Comparison of ENCODE assay signal across 11 cellular contexts in the genomic region with DNA sequence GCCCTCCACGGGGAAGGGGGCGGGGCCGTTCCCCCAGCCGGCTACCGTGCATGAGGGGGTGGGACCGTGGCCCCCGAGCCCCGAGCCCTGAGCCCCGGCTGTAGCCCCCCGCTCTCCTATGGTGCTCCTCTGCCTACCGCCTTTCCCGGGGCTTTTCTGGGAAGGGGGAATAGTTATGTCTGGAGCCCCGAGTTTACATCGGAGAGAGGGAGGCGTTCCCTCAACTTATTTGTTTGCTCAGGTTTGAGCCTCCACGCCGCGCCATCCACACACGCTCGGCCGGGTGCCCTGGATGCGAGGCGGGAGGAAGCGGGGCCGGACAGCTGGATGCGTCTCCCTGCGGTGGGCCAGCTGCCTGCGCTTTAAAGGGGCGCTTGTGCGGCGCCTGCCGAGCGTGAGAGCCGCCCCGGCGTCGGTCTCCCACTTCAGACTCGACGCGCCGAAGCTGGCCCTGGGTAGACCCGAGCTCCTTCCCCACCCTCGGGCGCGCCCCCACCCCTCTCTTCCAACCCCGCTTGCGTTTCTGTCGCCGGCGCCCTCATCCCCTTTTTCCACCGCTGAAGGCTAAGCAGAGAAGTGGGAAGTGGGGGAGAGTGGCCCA. TPM values are rescaled to one million over a fixed set of nuclear protein-coding genes. Genes with fewer than 3 reads are reported as not detected.
DNase-seq lines count a peak whose midpoint lies in the region; ATAC-seq and TF ChIP-seq lines count a peak whose summit lies in the region.
"Had no signal": no experiment of that assay in that cellular context is flagged by ENCODE, and none has a peak within 500 bp of the region (broad histone marks: within the 10 kb centered on the region; RNA-seq: fewer than 3 reads in every experiment).

No MANE protein-coding gene starts in this region.

- H3K9me3 ChIP-seq in heart right ventricle: no peaks in the 10 kb centered on the region
- H3K9me3 ChIP-seq: BLaER1 treated with 17β-estradiol and CSF1 and Interleukin-3, amounts not matched to agents 10 nM and 100 nM had no signal

- H3K4me3 ChIP-seq in heart right ventricle: peak overlapping the region in 9 of 10 donors; percentile 29 to 53 (median 39)
- peak overlapping the region; percentile 28 for H3K4me3 ChIP-seq in fibroblast of pulmonary artery (replicated peaks; ENCODE audit: low read depth, low read length)
- H3K4me3 ChIP-seq: BLaER1 treated with 17β-estradiol and CSF1 and Interleukin-3, amounts not matched to agents 10 nM and 100 nM; GM12878 had no signal

- H3K27ac ChIP-seq in heart right ventricle: no peak overlapping the region
- H3K27ac ChIP-seq: BLaER1 treated with 17β-estradiol and CSF1 and Interleukin-3, amounts not matched to agents 10 nM and 100 nM had no signal

- WGBS in heart right ventricle, 2 donors: 4 to 8% methylated on average over 51 of the region's 51 CpGs

- peaks cover 57% of the 10 kb centered on the region for H3K27me3 Mint-ChIP-seq in nephron (ENCODE audit: low read depth)

- peaks cover 47% of the 10 kb centered on the region for H3K4me1 Mint-ChIP-seq in nephron

- intact Hi-C loops in heart right ventricle (cut with DNase I): loop anchor here in 1 of 10 donors (10.0 kb wide), 1 partner anchor 104 kb away; no protein-coding TSS in a partner anchor
- intact Hi-C loops in Right ventricle myocardium superior (cut with DNase I): no loop called here

- peak overlapping the region in 2 of 3 experiments; percentile 32 to 34 for H3K4me3 Mint-ChIP-seq in nephron

- no peak overlapping the region for H3K27ac Mint-ChIP-seq in nephron

- H3K36me3 ChIP-seq in heart right ventricle: peaks cover 0 to 15% (median 0%) of the 10 kb centered on the region in 9 donors

- H3K4me1 ChIP-seq in heart right ventricle: peaks cover 3 to 16% (median 13%) of the 10 kb centered on the region in 9 donors

- ATAC-seq in heart right ventricle (peak in 2 of 8 donors; percentile 7 to 14), Right ventricle myocardium superior (ENCODE audit: poor library complexity) (no peak)
- ATAC-seq: GM12878 had no signal

- H3K9me3 Mint-ChIP-seq in nephron: no peaks in the 10 kb centered on the region

- H3K36me3 Mint-ChIP-seq in nephron (ENCODE audit: low read depth): peaks cover 17% of the 10 kb centered on the region

- peaks cover 10 to 30% (median 24%) of the 10 kb centered on the region in 7 donors for H3K27me3 ChIP-seq in heart right ventricle

- TF ChIP-seq CTCF in heart right ventricle (IDR thresholded peaks at IDR 0.05): no peak
- no peak for TF ChIP-seq CTCF in fibroblast of pulmonary artery (IDR thresholded peaks at IDR 0.05; ENCODE audit: low read length, missing control alignments)
- no peak for TF ChIP-seq CTCF in nephron (IDR thresholded peaks at IDR 0.05; ENCODE audit: unreplicated experiment in 3 of 3)

- DNase-seq in heart right ventricle (no peak), Right ventricle myocardium superior (no peak), fibroblast of pulmonary artery (ENCODE audit: low read depth) (no peak), NCI-H1694 (lab: John Stamatoyannopoulos, UW) (no peak), SIG-M5 (lab: John Stamatoyannopoulos, UW) (no peak), NCI-H526 treated with DMSO at 0.1 percent for 48 hours (lab: John Stamatoyannopoulos, UW) (no peak), GM19238 (ENCODE audit: insufficient read length, low spot score) (no peak)
- DNase-seq: NCI-H187 treated with DMSO at 0.1 percent for 48 hours had no signal

RNA-seq across cellular contexts. Expression of gene CHAD, which starts 0.4 kb away (rescaled TPM):
- total RNA-seq in heart right ventricle: under 1 TPM in 3 of 10 donors, not detected in 7; 0.13 to 0.74 (median 0.20) TPM
- polyA plus RNA-seq in heart right ventricle: under 1 TPM in 1 of 2 donors, not detected in 1; 0.44 TPM
- total RNA-seq in Right ventricle myocardium superior: 0.27 TPM
- total RNA-seq: GM12878 had no signal

RNA-seq across cellular contexts. Expression of gene RSAD1, which starts 9.6 kb away (rescaled TPM):
- 10 to 100 TPM; 36.2 to 52.3 (median 45.5) TPM for total RNA-seq in heart right ventricle
- 10 to 100 TPM; 31.8 to 47.9 TPM for polyA plus RNA-seq in heart right ventricle
- total RNA-seq in Right ventricle myocardium superior: 49.7 TPM

RNA-seq across cellular contexts. Expression of gene MYCBPAP, which starts 39.1 kb away (rescaled TPM):
- total RNA-seq in heart right ventricle (1 to 10 TPM in 4 of 10 donors, under 1 TPM in 6; 0.19 to 1.6 (median 0.59) TPM), Right ventricle myocardium superior (0.43 TPM)
- under 1 TPM; 0.17 to 0.80 TPM for polyA plus RNA-seq in heart right ventricle

RNA-seq across cellular contexts. Expression of gene ACSF2, which starts 43.1 kb away (rescaled TPM):
- 10 to 100 TPM in 9 of 10 donors, 1 to 10 TPM in 1; 9.9 to 45.0 (median 19.7) TPM for total RNA-seq in heart right ventricle
- 10 to 100 TPM in 1 of 2 donors, 1 to 10 TPM in 1; 7.9 to 26.9 TPM for polyA plus RNA-seq in heart right ventricle
- 25.0 TPM for total RNA-seq in Right ventricle myocardium superior
